ENCODE assay signal across 1 cellular context in the genomic region with DNA sequence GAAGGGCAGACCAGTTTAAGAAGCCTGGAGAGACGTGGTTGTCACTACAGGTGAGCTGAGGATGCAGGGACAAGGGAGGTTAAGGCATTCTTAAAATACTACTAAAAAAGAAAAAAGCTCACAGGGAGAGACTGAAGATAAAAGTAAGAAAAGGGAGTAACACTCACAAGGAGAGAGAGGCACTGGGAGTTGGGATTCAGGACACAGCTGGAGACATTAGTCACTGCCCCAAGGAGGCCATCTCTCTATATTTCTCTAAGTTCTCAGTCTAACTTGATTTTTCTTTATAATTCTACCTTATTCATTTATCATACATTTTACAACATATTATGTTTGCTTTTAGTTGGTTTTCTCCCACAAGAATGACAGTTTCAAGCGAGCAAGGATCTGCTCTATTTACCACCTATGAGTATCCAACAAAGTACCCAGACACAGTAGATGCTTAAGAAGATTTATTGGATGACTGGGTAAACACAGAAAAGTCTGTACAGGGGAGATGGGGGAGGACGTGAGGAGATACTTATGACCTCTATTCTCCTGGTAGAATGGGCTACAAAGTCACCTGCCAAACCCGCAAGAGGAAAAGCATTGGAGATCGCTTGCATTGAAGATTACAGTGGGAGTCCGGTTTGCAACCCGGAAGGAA.
TF ChIP-seq lines count a peak whose summit lies in the region.

No MANE protein-coding gene starts in this region.

TF ChIP-seq in IMR-90, 13 proteins besides CTCF, POLR2A, EP300 and RAD21 (continued from another document):
- TF ChIP-seq FOS (IDR thresholded peaks at IDR 0.05; ENCODE audit: low read depth, low read length) (no peak), MAZ (IDR thresholded peaks at IDR 0.05; ENCODE audit: borderline replicate concordance, low read depth, low read length) (no peak), BHLHE40 (IDR thresholded peaks at IDR 0.05; ENCODE audit: low read depth, low read length) (no peak), RFX5 (IDR thresholded peaks at IDR 0.05; ENCODE audit: low read depth, low read length) (no peak), SMC3 (IDR thresholded peaks at IDR 0.05; ENCODE audit: low read depth, low read length) (no peak), MAFK (IDR thresholded peaks at IDR 0.05; ENCODE audit: low read depth, low read length) (no peak), CEBPB (IDR thresholded peaks at IDR 0.05; ENCODE audit: low read depth, low read length) (no peak), CHD1 (IDR thresholded peaks at IDR 0.05; ENCODE audit: low read depth, low read length) (no peak), NFE2L2 (IDR thresholded peaks at IDR 0.05; ENCODE audit: low read depth, low read length) (no peak), RCOR1 (IDR thresholded peaks at IDR 0.05; ENCODE audit: insufficient replicate concordance, low read length) (no peak)
- TF ChIP-seq, protein P1, sequence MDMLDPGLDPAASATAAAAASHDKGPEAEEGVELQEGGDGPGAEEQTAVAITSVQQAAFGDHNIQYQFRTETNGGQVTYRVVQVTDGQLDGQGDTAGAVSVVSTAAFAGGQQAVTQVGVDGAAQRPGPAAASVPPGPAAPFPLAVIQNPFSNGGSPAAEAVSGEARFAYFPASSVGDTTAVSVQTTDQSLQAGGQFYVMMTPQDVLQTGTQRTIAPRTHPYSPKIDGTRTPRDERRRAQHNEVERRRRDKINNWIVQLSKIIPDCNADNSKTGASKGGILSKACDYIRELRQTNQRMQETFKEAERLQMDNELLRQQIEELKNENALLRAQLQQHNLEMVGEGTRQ (IDR thresholded peaks at IDR 0.05; ENCODE audit: low read depth, low read length): no peak
- TF ChIP-seq, protein P2, sequence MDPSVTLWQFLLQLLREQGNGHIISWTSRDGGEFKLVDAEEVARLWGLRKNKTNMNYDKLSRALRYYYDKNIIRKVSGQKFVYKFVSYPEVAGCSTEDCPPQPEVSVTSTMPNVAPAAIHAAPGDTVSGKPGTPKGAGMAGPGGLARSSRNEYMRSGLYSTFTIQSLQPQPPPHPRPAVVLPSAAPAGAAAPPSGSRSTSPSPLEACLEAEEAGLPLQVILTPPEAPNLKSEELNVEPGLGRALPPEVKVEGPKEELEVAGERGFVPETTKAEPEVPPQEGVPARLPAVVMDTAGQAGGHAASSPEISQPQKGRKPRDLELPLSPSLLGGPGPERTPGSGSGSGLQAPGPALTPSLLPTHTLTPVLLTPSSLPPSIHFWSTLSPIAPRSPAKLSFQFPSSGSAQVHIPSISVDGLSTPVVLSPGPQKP (IDR thresholded peaks at IDR 0.05; ENCODE audit: borderline replicate concordance, low read depth, low read length): no peak
